Comparison of ENCODE assay signal across 2 cellular contexts in the genomic region with DNA sequence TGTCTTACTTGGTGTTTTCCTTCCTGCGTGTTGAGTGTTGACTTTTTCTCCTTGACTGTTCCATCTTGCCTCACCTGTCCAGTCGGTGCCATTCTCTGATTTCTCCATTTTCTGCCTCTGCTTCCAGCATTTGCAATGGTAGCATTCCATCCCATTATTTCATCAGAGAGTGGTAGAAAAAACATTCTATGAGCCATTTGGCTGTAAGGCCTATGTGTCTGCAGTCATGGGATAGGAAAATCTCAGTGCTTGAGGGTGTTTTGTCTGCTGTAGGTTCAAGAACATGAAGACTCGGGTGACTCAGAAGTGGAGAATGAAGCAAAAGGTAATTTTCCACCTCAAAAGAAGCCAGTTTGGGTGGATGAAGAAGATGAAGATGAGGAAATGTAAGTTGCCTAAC.
TF ChIP-seq lines count a peak whose summit lies in the region.

No MANE protein-coding gene starts in this region.

TF ChIP-seq in IMR-90, 13 proteins besides CTCF, POLR2A, EP300 and RAD21:
- TF ChIP-seq MAFK (IDR thresholded peaks at IDR 0.05; ENCODE audit: low read depth, low read length) (no peak), SMC3 (IDR thresholded peaks at IDR 0.05; ENCODE audit: low read depth, low read length) (no peak), CHD1 (IDR thresholded peaks at IDR 0.05; ENCODE audit: low read depth, low read length) (no peak), USF2 (IDR thresholded peaks at IDR 0.05; ENCODE audit: low read depth, low read length) (no peak), CEBPB (IDR thresholded peaks at IDR 0.05; ENCODE audit: low read depth, low read length) (no peak), MXI1 (IDR thresholded peaks at IDR 0.05; ENCODE audit: borderline replicate concordance, low read depth, low read length) (no peak), NFE2L2 (IDR thresholded peaks at IDR 0.05; ENCODE audit: low read depth, low read length) (no peak), BHLHE40 (IDR thresholded peaks at IDR 0.05; ENCODE audit: low read depth, low read length) (no peak), RFX5 (IDR thresholded peaks at IDR 0.05; ENCODE audit: low read depth, low read length) (no peak), FOS (IDR thresholded peaks at IDR 0.05; ENCODE audit: low read depth, low read length) (no peak), RCOR1 (IDR thresholded peaks at IDR 0.05; ENCODE audit: insufficient replicate concordance, low read length) (no peak), MAZ (IDR thresholded peaks at IDR 0.05; ENCODE audit: borderline replicate concordance, low read depth, low read length) (no peak)
- TF ChIP-seq, protein P1, sequence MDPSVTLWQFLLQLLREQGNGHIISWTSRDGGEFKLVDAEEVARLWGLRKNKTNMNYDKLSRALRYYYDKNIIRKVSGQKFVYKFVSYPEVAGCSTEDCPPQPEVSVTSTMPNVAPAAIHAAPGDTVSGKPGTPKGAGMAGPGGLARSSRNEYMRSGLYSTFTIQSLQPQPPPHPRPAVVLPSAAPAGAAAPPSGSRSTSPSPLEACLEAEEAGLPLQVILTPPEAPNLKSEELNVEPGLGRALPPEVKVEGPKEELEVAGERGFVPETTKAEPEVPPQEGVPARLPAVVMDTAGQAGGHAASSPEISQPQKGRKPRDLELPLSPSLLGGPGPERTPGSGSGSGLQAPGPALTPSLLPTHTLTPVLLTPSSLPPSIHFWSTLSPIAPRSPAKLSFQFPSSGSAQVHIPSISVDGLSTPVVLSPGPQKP (IDR thresholded peaks at IDR 0.05; ENCODE audit: borderline replicate concordance, low read depth, low read length), result no peak

TF ChIP-seq in K562, 482 proteins besides CTCF, POLR2A, EP300 and RAD21:
- no peak for TF ChIP-seq USF2 (CRISPR knock-in tag; IDR thresholded peaks at IDR 0.05)
- no peak for TF ChIP-seq ZNF212 (CRISPR knock-in tag; IDR thresholded peaks at IDR 0.05)
- no peak for TF ChIP-seq SMAD3 (CRISPR knock-in tag; conservative IDR thresholded peaks at IDR 0.05)
- TF ChIP-seq MIER1 (IDR thresholded peaks at IDR 0.05; ENCODE audit: low read depth), result no peak
- TF ChIP-seq ZNF316 (IDR thresholded peaks at IDR 0.05), result no peak
- no peak for TF ChIP-seq MGA (IDR thresholded peaks at IDR 0.05)
- no peak for TF ChIP-seq SRSF9 (IDR thresholded peaks at IDR 0.05; ENCODE audit: borderline replicate concordance, low read depth, low read length)
- no peak for TF ChIP-seq SIN3B (IDR thresholded peaks at IDR 0.05; ENCODE audit: low read depth)
- TF ChIP-seq HNRNPH1 (optimal IDR thresholded peaks at IDR 0.05; ENCODE audit: low read depth, low read length), result no peak
- TF ChIP-seq SUPT5H (IDR thresholded peaks at IDR 0.05), result no peak
- TF ChIP-seq ZNF583 (CRISPR knock-in tag; IDR thresholded peaks at IDR 0.05), result no peak
- no peak for TF ChIP-seq ZNF696 (CRISPR knock-in tag; conservative IDR thresholded peaks at IDR 0.05)
- no peak for TF ChIP-seq RBM39 (optimal IDR thresholded peaks at IDR 0.05; ENCODE audit: low read depth, low read length)
- no peak for TF ChIP-seq TCF7L2 (IDR thresholded peaks at IDR 0.05; ENCODE audit: low read depth, low read length)
- TF ChIP-seq ZBTB8A (IDR thresholded peaks at IDR 0.05; ENCODE audit: partially characterized antibody), result no peak
